1 cellular context compared by ENCODE assay signal in the genomic region with DNA sequence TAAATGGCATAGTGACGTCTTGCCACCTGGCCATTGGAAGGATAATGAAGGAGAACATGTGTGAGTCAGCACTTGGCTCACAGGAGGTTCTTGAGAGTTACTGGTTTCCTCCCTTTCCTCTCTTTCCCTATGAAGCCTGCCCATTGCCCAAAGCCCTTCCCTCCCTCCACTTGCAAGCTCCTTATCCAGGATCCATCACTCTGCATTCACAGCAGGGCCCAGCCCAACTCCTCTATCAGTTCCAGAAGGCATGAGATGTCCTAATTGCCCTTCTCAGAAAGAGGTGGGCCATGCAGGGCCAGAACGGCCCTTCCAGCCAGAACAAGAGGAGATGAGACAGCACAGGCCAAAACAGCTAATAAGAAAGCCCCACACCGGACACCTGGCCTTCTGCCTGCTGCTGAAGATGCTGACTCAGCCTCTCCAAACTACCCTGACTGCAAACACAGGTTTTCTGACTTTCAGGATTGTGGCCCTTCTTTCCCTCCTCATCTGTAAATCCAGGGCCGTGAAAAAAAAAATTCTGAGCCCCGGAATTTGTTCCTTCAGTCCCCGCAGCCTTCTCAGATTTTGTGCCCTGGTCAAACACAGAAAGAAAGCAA.
TF ChIP-seq lines count a peak whose summit lies in the region.

No MANE protein-coding gene starts in this region.

TF ChIP-seq in endothelial cell of umbilical vein, 7 proteins besides CTCF, POLR2A, EP300 and RAD21:
- no peak for TF ChIP-seq GATA2 (IDR thresholded peaks at IDR 0.05; ENCODE audit: insufficient read depth, insufficient read length, low read depth, low read length)
- TF ChIP-seq JUN (IDR thresholded peaks at IDR 0.05; ENCODE audit: borderline replicate concordance, insufficient read depth, insufficient read length, low read depth) = no peak
- TF ChIP-seq EZH2 (IDR thresholded peaks at IDR 0.05; ENCODE audit: borderline replicate concordance, low read depth, low read length, severe bottlenecking) = no peak
- TF ChIP-seq, protein P1, sequence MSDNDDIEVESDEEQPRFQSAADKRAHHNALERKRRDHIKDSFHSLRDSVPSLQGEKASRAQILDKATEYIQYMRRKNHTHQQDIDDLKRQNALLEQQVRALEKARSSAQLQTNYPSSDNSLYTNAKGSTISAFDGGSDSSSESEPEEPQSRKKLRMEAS (IDR thresholded peaks at IDR 0.05; ENCODE audit: insufficient read depth, insufficient read length) = no peak
- no peak for TF ChIP-seq MYC (IDR thresholded peaks at IDR 0.05; ENCODE audit: low read depth, low read length)
- TF ChIP-seq POLR2AphosphoS5 (IDR thresholded peaks at IDR 0.05; ENCODE audit: insufficient read depth, low read depth, low read length) = no peak
- no peak for TF ChIP-seq FOS (IDR thresholded peaks at IDR 0.05; ENCODE audit: borderline replicate concordance, insufficient read depth, low read length)
TF ChIP-seq in endothelial cell of umbilical vein: peak in this region for 0.
